20 cellular contexts compared by ENCODE assay signal in the genomic region with DNA sequence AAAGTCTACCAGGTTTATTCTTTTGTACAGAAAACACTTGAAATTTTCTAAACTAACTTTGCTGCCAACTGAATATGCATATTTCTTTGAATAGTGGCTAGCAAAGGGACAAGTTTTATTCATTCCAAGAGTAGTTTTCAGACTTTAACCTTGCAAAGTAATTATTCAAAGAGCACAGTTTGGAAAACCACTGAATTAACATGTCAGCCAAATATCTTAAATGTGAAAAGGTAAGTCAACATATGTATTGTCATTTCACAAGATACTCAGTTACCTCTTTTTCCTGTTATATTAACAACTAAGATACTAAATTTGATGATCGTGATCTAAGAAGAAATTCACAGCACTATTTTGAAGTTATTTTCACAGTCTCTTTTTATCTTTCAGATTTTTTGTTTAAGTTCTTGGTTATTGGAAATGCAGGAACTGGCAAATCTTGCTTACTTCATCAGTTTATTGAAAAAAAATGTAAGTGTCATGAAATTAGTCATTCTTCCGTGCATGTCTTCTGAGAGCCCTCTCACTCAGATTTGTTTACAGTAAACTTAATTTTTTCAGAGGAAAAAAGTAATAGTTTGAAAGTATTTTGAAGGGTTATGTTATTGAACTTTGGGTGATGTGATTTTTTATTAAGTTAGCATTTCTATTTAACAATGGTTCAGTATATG. TPM values are rescaled to one million over a fixed set of nuclear protein-coding genes. Genes with fewer than 3 reads are reported as not detected.
DNase-seq lines count a peak whose midpoint lies in the region; ATAC-seq, FAIRE-seq and TF ChIP-seq lines count a peak whose summit lies in the region.
"Had no signal": no experiment of that assay in that cellular context is flagged by ENCODE, and none has a peak within 500 bp of the region (broad histone marks: within the 10 kb centered on the region; RNA-seq: fewer than 3 reads in every experiment).

No MANE protein-coding gene starts in this region.

- peak overlapping the region; percentile 73 for H3K27ac Mint-ChIP-seq in activated CD4-positive, alpha-beta T cell treated with anti-CD3 and anti-CD28 coated beads, Interleukin-2, amount 10 ng/mL, durations not matched to agents 24 days and 14 days
- H3K27ac Mint-ChIP-seq: activated naive CD8-positive, alpha-beta T cell treated with anti-CD3 and anti-CD28 coated beads, Interleukin-2, amount 50 U/mL, for 24 hours had no signal

- in situ Hi-C loops in GM12878 (cut with MboI) = no loop called here

- TF ChIP-seq RAD21 in GM12878 (IDR thresholded peaks at IDR 0.05; ENCODE audit: insufficient read depth, low read depth, low read length) = no peak

- no peaks in the 10 kb centered on the region for H3K9me3 ChIP-seq in GM12878 (replicated peaks; ENCODE audit: control insufficient read depth, insufficient read depth, low read length)
- H3K9me3 ChIP-seq in keratinocyte (ENCODE audit: control insufficient read depth, low read depth, low read length) = no peaks in the 10 kb centered on the region
- H3K9me3 ChIP-seq: BLaER1 had no signal

- peaks cover 31% of the 10 kb centered on the region for H3K4me1 Mint-ChIP-seq in activated CD4-positive, alpha-beta T cell treated with anti-CD3 and anti-CD28 coated beads, Interleukin-2, amount 10 ng/mL, durations not matched to agents 24 days and 14 days

- no peak for TF ChIP-seq POLR2A in GM12878 (IDR thresholded peaks at IDR 0.05; ENCODE audit: low read depth, low read length)

- POLR2A ChIA-PET in GM12878 (lab: Charles Lee) = no interaction called here

- WGBS in GM12878 (ENCODE audit: insufficient coverage, insufficient replicate concordance, low lambda C conversion rate, missing lambda C conversion rate) = 30% methylated on average over 2 of the region's 2 CpGs

- H3K4me1 ChIP-seq in GM12878 (ENCODE audit: control insufficient read depth, insufficient read depth, low read length) (0 out of 2 replicates have a peak, but pooled peaks cover 2% of the 10 kb centered on the region), keratinocyte (ENCODE audit: control insufficient read depth, extremely low read depth, insufficient read depth, low read length) (peaks cover 19% of the 10 kb centered on the region)
- H3K4me1 ChIP-seq: BLaER1 had no signal

- ATAC-seq in GM12878 = no peak
- ATAC-seq: activated naive CD8-positive, alpha-beta T cell treated with anti-CD3 and anti-CD28 coated beads, Interleukin-2, amount 50 U/mL, for 24 hours; WTC11 had no signal

- TF ChIP-seq CTCF in GM12878 (IDR thresholded peaks at IDR 0.05 in 2 of 3, conservative IDR thresholded peaks at IDR 0.05 in 1 of 3; ENCODE audit: control insufficient read depth in 2 of 3, extremely low read depth in 1 of 3, insufficient read depth in 1 of 3, low read depth in 3 of 3, low read length in 3 of 3) (no peak), keratinocyte (optimal IDR thresholded peaks at IDR 0.05 in 1 of 3, IDR thresholded peaks at IDR 0.05 in 1 of 3, conservative IDR thresholded peaks at IDR 0.05 in 1 of 3; ENCODE audit: extremely low read depth in 1 of 3, insufficient read depth in 2 of 3, low read length in 3 of 3) (no peak)

- H3K9me1 ChIP-seq in keratinocyte (ENCODE audit: control insufficient read depth, extremely low read depth, insufficient read depth, low read length) = no peaks in the 10 kb centered on the region

- no peaks in the 10 kb centered on the region for H3K27me3 Mint-ChIP-seq in activated CD4-positive, alpha-beta T cell treated with anti-CD3 and anti-CD28 coated beads, Interleukin-2, amount 10 ng/mL, durations not matched to agents 24 days and 14 days
- H3K27me3 Mint-ChIP-seq: activated naive CD8-positive, alpha-beta T cell treated with anti-CD3 and anti-CD28 coated beads, Interleukin-2, amount 50 U/mL, for 24 hours had no signal

- H2AFZ ChIP-seq in GM12878 (ENCODE audit: control insufficient read depth, low read depth, low read length) = no peak overlapping the region
- no peak overlapping the region for H2AFZ ChIP-seq in keratinocyte (ENCODE audit: control insufficient read depth, low read length)

- no peaks in the 10 kb centered on the region; the same call in none of the 2 replicates for H3K79me2 ChIP-seq in GM12878 (ENCODE audit: control insufficient read depth, insufficient read depth, low read length)
- H3K79me2 ChIP-seq in keratinocyte (ENCODE audit: control insufficient read depth, insufficient read depth, low read length) = peaks cover 65% of the 10 kb centered on the region

- CTCF ChIA-PET in GM12878 (lab: Yijun Ruan, JAX) = no interaction called here

- H4K20me1 ChIP-seq in GM12878 (ENCODE audit: control insufficient read depth, insufficient read depth) (0 out of 2 replicates have a peak, but pooled peaks cover 2% of the 10 kb centered on the region), keratinocyte (ENCODE audit: control insufficient read depth, extremely low read depth, insufficient read depth, low read length) (no peaks in the 10 kb centered on the region)

- DNase-seq in activated CD4-positive, alpha-beta T cell treated with anti-CD3 and anti-CD28 coated beads, Interleukin-2, amount 10 ng/mL, durations not matched to agents 24 days and 14 days = no peak
- no peak for DNase-seq in activated CD4-positive, alpha-beta T cell treated with anti-CD3 and anti-CD28 coated beads, Interleukin-2, amount 50 U/mL, for 48 hours
- DNase-seq in GM19239 (ENCODE audit: insufficient read length, low spot score) = no peak
- DNase-seq in GM12878 (ENCODE audit: low read depth, low spot score) = no peak
- no peak for DNase-seq in keratinocyte (ENCODE audit: low read depth, low spot score)
- no peak for DNase-seq in NCI-H2171 (lab: John Stamatoyannopoulos, UW)
- no peak for DNase-seq in substantia nigra (lab: John Stamatoyannopoulos, UW)
- DNase-seq in NCI-H146 (lab: John Stamatoyannopoulos, UW) = no peak
- DNase-seq: activated naive CD8-positive, alpha-beta T cell treated with anti-CD3 and anti-CD28 coated beads, Interleukin-2, amount 50 U/mL, for 24 hours; DMS 273 treated with DMSO at 0.1 percent for 48 hours; KBM-7; kidney; NCI-H2081 treated with DMSO at 0.1 percent for 48 hours; OCI-M1; SHP77 treated with DMSO at 0.1 percent for 48 hours; trophoblast cell had no signal

- H3K4me3 ChIP-seq in GM12878 (no peak overlapping the region), keratinocyte (ENCODE audit: control insufficient read depth in 2 of 3, extremely low read depth in 1 of 3, insufficient read depth in 2 of 3, low read depth in 1 of 3, low read length in 3 of 3) (no peak overlapping the region)
- H3K4me3 ChIP-seq: BLaER1, cardiac muscle cell had no signal

- H3K9me3 Mint-ChIP-seq in activated CD4-positive, alpha-beta T cell treated with anti-CD3 and anti-CD28 coated beads, Interleukin-2, amount 10 ng/mL, durations not matched to agents 24 days and 14 days = peaks cover 8% of the 10 kb centered on the region
- H3K9me3 Mint-ChIP-seq: activated naive CD8-positive, alpha-beta T cell treated with anti-CD3 and anti-CD28 coated beads, Interleukin-2, amount 50 U/mL, for 24 hours; neural crest cell had no signal

- SMC1A ChIA-PET in GM12878 (lab: Charles Lee; ENCODE audit: uncharacterized antibody, unreplicated experiment) = interaction anchor here (0.6 kb wide), 1 partner anchor 1181 kb away, joined by 3 read pairs; no protein-coding TSS in a partner anchor

- peak; percentile 62 for FAIRE-seq in GM19239 (lab: Jason Lieb, UNC)
- no peak for FAIRE-seq in GM12878 (lab: Jason Lieb, UNC)
- FAIRE-seq in keratinocyte (lab: Jason Lieb, UNC) = no peak
- FAIRE-seq: kidney had no signal

- H3K9ac ChIP-seq in GM12878 (ENCODE audit: control insufficient read depth, insufficient read depth, low read length) (no peak overlapping the region), keratinocyte (ENCODE audit: control insufficient read depth, extremely low read depth, insufficient read depth, low read length) (no peak overlapping the region)
- H3K9ac ChIP-seq: BLaER1 had no signal

- dilution Hi-C loops in keratinocyte (cut with MboI; ENCODE audit: extremely low pct_ligation_motif_present, low sequenced_read_pairs) = no loop called here

- no TSS peak for BruUV-seq in GM12878 (replicated peaks; lab: Mats Ljungman, UMichigan)

- peak overlapping the region; percentile 37 for H3K4me3 Mint-ChIP-seq in activated CD4-positive, alpha-beta T cell treated with anti-CD3 and anti-CD28 coated beads, Interleukin-2, amount 10 ng/mL, durations not matched to agents 24 days and 14 days
- H3K4me3 Mint-ChIP-seq: activated naive CD8-positive, alpha-beta T cell treated with anti-CD3 and anti-CD28 coated beads, Interleukin-2, amount 50 U/mL, for 24 hours; neural crest cell; WTC11 had no signal

- H3K4me2 ChIP-seq in GM12878 (ENCODE audit: control insufficient read depth, insufficient read depth) = no peak overlapping the region
- H3K4me2 ChIP-seq in keratinocyte (ENCODE audit: control insufficient read depth, extremely low read depth, insufficient read depth, low read depth, low read length) = no peak overlapping the region
- H3K4me2 ChIP-seq: BLaER1 had no signal

- intact Hi-C loops in activated CD4-positive, alpha-beta T cell treated with anti-CD3 and anti-CD28 coated beads, Interleukin-2, amount 10 ng/mL, durations not matched to agents 24 days and 14 days (cut with micrococcal nuclease) = loop anchor here (2.0 to 5.0 kb wide), 2 partner anchors 15 to 56 kb away; a partner anchor contains a TSS
- intact Hi-C loops in GM12878 (cut with micrococcal nuclease; ENCODE audit: unreplicated experiment) = no loop called here

- H3K27ac ChIP-seq in GM12878 (ENCODE audit: control insufficient read depth, insufficient read depth) (no peak overlapping the region), keratinocyte (ENCODE audit: control insufficient read depth, insufficient read depth, low read length) (peak overlapping the region; percentile 45), substantia nigra (ENCODE audit: low read depth, low read length, poor library complexity, severe bottlenecking) (no peak overlapping the region)
- H3K27ac ChIP-seq: BLaER1, cardiac muscle cell had no signal

- RAD21 ChIA-PET in GM12878 (lab: Charles Lee; ENCODE audit: unreplicated experiment) = no interaction called here

- TF ChIP-seq EP300 in GM12878 (IDR thresholded peaks at IDR 0.05; ENCODE audit: borderline replicate concordance in 1 of 2, control insufficient read depth in 1 of 2, low read depth in 2 of 2, low read length in 2 of 2) = no peak

- peaks cover 41% of the 10 kb centered on the region for H3K36me3 Mint-ChIP-seq in activated CD4-positive, alpha-beta T cell treated with anti-CD3 and anti-CD28 coated beads, Interleukin-2, amount 10 ng/mL, durations not matched to agents 24 days and 14 days (ENCODE audit: low read depth)

- H3K36me3 ChIP-seq in GM12878 (ENCODE audit: control insufficient read depth in 2 of 2, insufficient read depth in 2 of 2, low read length in 1 of 2) = no peaks in the 10 kb centered on the region
- H3K36me3 ChIP-seq in keratinocyte (ENCODE audit: control insufficient read depth in 2 of 2, extremely low read depth in 1 of 2, insufficient read depth in 2 of 2, low read length in 2 of 2) = peaks cover 3 to 5% of the 10 kb centered on the region in 2 experiments
- H3K36me3 ChIP-seq: BLaER1 had no signal

- H3K27me3 ChIP-seq in GM12878 (replicated peaks in 1 of 2; ENCODE audit: control insufficient read depth in 2 of 2, insufficient read depth in 2 of 2, low read length in 1 of 2) = no peaks in the 10 kb centered on the region
- H3K27me3 ChIP-seq in keratinocyte (ENCODE audit: control insufficient read depth, extremely low read depth, insufficient read depth, low read length) = no peaks in the 10 kb centered on the region
- H3K27me3 ChIP-seq: BLaER1, cardiac muscle cell had no signal

RNA-seq across cellular contexts. Expression of a gene that starts 15.3 kb away (rescaled TPM):
- 30.7 and 34.8 TPM in 2 replicates for total RNA-seq in activated CD4-positive, alpha-beta T cell treated with anti-CD3 and anti-CD28 coated beads, Interleukin-2, amount 10 ng/mL, durations not matched to agents 24 days and 14 days
- 2.4 and 3.1 TPM in 2 replicates for total RNA-seq in GM12878 (2013; cell fraction: nucleolus; rRNA removed)
- total RNA-seq in GM12878 (2014; rRNA removed) (13.6 and 20.8 TPM in 2 replicates), GM12878 (2014; rRNA removed; fragmentation: Illumina TruSeq; extraction: Trizol) (10.1 and 10.4 TPM in 2 replicates), GM12878 (2021) (35.8 and 40.9 TPM in 2 replicates)
- 9.1 TPM for polyA plus RNA-seq in GM12878 (2011; ENCODE audit: low read depth)
- polyA plus RNA-seq in GM12878 (2011; rRNA removed) (10.2 and 16.8 TPM in 2 replicates), GM12878 (2014; fragmentation: Illumina TruSeq; extraction: Trizol) (12.3 and 14.5 TPM in 2 replicates), GM12878 (2014; fragmentation: Nextera tagmentation; extraction: Ambion mirVana) (1 to 10 TPM; 4.0 to 8.5 TPM), GM12878 (2014; rRNA removed) (31.4 and 32.2 TPM in 2 replicates), GM12878 (2016; fragmentation: Nextera tagmentation; extraction: Ambion mirVana) (10 to 100 TPM; 25.1 to 28.8 TPM), keratinocyte (27.7 to 54.7 TPM (median 42.0 TPM) in 3 replicates)
- 6.1 and 6.3 TPM in 2 replicates for polyA plus RNA-seq in GM12878 (2011; cell fraction: cytosol; rRNA removed)
- polyA plus RNA-seq in GM12878 (2011; cell fraction: nucleus; rRNA removed) = 3.1 and 3.2 TPM in 2 replicates
- polyA plus RNA-seq in GM12878 (2012) = 14.8 and 19.9 TPM in 2 replicates
- 1.7 and 3.4 TPM in 2 replicates for polyA minus RNA-seq in GM12878 (2011; rRNA and poly(A)+ RNA removed)
- 1.1 and 3.4 TPM in 2 replicates for polyA minus RNA-seq in GM12878 (2011; cell fraction: cytosol; rRNA and poly(A)+ RNA removed)
- polyA minus RNA-seq in GM12878 (2011; cell fraction: nucleus; rRNA and poly(A)+ RNA removed) = 1.3 and 3.2 TPM in 2 replicates
- polyA plus RNA-seq in keratinocyte (2011; ENCODE audit: low read depth) = 61.7 TPM
- 55.3 and 55.7 TPM in 2 replicates for polyA plus RNA-seq in keratinocyte (2011; cell fraction: cytosol; rRNA removed)
- 11.5 and 15.5 TPM in 2 replicates for polyA plus RNA-seq in keratinocyte (2011; cell fraction: nucleus; rRNA removed)
- 45.9 and 72.4 TPM in 2 replicates for polyA plus RNA-seq in keratinocyte (2012; ENCODE audit: low replicate concordance)
- 2.3 to 15.1 TPM (median 5.9 TPM) in 3 replicates for polyA minus RNA-seq in keratinocyte
- polyA minus RNA-seq in keratinocyte (2011; cell fraction: cytosol; rRNA and poly(A)+ RNA removed) = 17.3 TPM
- polyA minus RNA-seq in keratinocyte (2011; cell fraction: nucleus; rRNA and poly(A)+ RNA removed) = 6.1 and 12.3 TPM in 2 replicates

RNA-seq across cellular contexts. Expression of a gene that starts 56.6 kb away (rescaled TPM):
- 12.3 and 12.6 TPM in 2 replicates for total RNA-seq in activated CD4-positive, alpha-beta T cell treated with anti-CD3 and anti-CD28 coated beads, Interleukin-2, amount 10 ng/mL, durations not matched to agents 24 days and 14 days
- 4.1 and 4.4 TPM in 2 replicates for total RNA-seq in GM12878 (2013; cell fraction: nucleolus; rRNA removed)
- total RNA-seq in GM12878 (2014; rRNA removed) (2.6 and 3.3 TPM in 2 replicates), GM12878 (2014; rRNA removed; fragmentation: Illumina TruSeq; extraction: Trizol) (3.3 and 3.4 TPM in 2 replicates), GM12878 (2021) (2.8 and 3.0 TPM in 2 replicates)
- 0.89 TPM for polyA plus RNA-seq in GM12878 (2011; ENCODE audit: low read depth)
- polyA plus RNA-seq in GM12878 (2011; rRNA removed) (3.2 and 5.5 TPM in 2 replicates), GM12878 (2014; fragmentation: Illumina TruSeq; extraction: Trizol) (2.9 and 3.5 TPM in 2 replicates), GM12878 (2014; fragmentation: Nextera tagmentation; extraction: Ambion mirVana) (1 to 10 TPM in 1 of 2 experiments, under 1 TPM in 1; 0.75 to 1.4 TPM), GM12878 (2014; rRNA removed) (1.2 and 1.8 TPM in 2 replicates), GM12878 (2016; fragmentation: Nextera tagmentation; extraction: Ambion mirVana) (1 to 10 TPM; 2.8 to 2.9 TPM), keratinocyte (3.2 to 6.5 TPM (median 4.3 TPM) in 3 replicates)
- 0.95 and 1.9 TPM in 2 replicates for polyA plus RNA-seq in GM12878 (2011; cell fraction: cytosol; rRNA removed)
- polyA plus RNA-seq in GM12878 (2011; cell fraction: nucleus; rRNA removed) = 1.7 and 2.6 TPM in 2 replicates
- polyA plus RNA-seq in GM12878 (2012) = 1.8 and 2.5 TPM in 2 replicates
- polyA minus RNA-seq in GM12878 (2011; rRNA and poly(A)+ RNA removed) = 2.3 and 2.4 TPM in 2 replicates
- 1.5 and 2.1 TPM in 2 replicates for polyA minus RNA-seq in GM12878 (2011; cell fraction: cytosol; rRNA and poly(A)+ RNA removed)
- polyA minus RNA-seq in GM12878 (2011; cell fraction: nucleus; rRNA and poly(A)+ RNA removed) = 0.77 and 1.5 TPM in 2 replicates
- polyA plus RNA-seq in keratinocyte (2011; ENCODE audit: low read depth) = 19.2 TPM
- polyA plus RNA-seq in keratinocyte (2011; cell fraction: cytosol; rRNA removed) = 3.1 and 5.3 TPM in 2 replicates
- 4.2 and 5.6 TPM in 2 replicates for polyA plus RNA-seq in keratinocyte (2011; cell fraction: nucleus; rRNA removed)
- 4.7 and 8.1 TPM in 2 replicates for polyA plus RNA-seq in keratinocyte (2012; ENCODE audit: low replicate concordance)
- 1.7 to 5.6 TPM (median 2.2 TPM) in 3 replicates for polyA minus RNA-seq in keratinocyte
- 4.0 TPM for polyA minus RNA-seq in keratinocyte (2011; cell fraction: cytosol; rRNA and poly(A)+ RNA removed)
- polyA minus RNA-seq in keratinocyte (2011; cell fraction: nucleus; rRNA and poly(A)+ RNA removed) = 3.1 and 4.7 TPM in 2 replicates
